21 cellular contexts compared by ENCODE assay signal in genomic region chr5:147176422-147176821, GRCh38. TPM values are rescaled to one million over a fixed set of nuclear protein-coding genes. Genes with fewer than 3 reads are reported as not detected.
"Had no signal": no experiment of that assay in that cellular context is flagged by ENCODE, and none has a peak within 500 bp of the region (broad histone marks: within the 10 kb centered on the region; RNA-seq: fewer than 3 reads in every experiment).

No MANE protein-coding gene starts in this region.

- DNase-seq: activated CD4-positive, alpha-beta T cell treated with anti-CD3 and anti-CD28 coated beads for 4 hours; activated CD4-positive, alpha-beta T cell treated with anti-CD3 and anti-CD28 coated beads, Interleukin-2, amount 50 U/mL, for 48 hours; activated naive CD4-positive, alpha-beta T cell treated with Interleukin-2 at 50 U/mL for 16 hours; activated naive CD8-positive, alpha-beta T cell treated with anti-CD3 and anti-CD28 coated beads for 36 hours; activated T-cell treated with anti-CD3 and anti-CD28 coated beads, Interleukin-2, amount 50 U/mL, for 48 hours; cerebellar nuclear complex; cortex of kidney; endodermal cell; esophagus squamous epithelium; heart right ventricle; islet precursor cell; naive thymus-derived CD4-positive, alpha-beta T cell; occipital lobe; stimulated activated CD4-positive, alpha-beta T cell treated with anti-CD3 and anti-CD28 coated beads, Interleukin-1b, Interleukin-23, amount 100 ng/mL, for 48 hours; substantia nigra; T-helper 1 cell; T-helper 9 cell; thyroid gland; upper lobe of right lung had no signal

- H3K4me1 ChIP-seq: esophagus squamous epithelium, gastroesophageal sphincter, heart right ventricle, thyroid gland, upper lobe of right lung had no signal

- H3K36me3 ChIP-seq: esophagus squamous epithelium, gastroesophageal sphincter, heart right ventricle, thyroid gland, upper lobe of right lung had no signal

- H3K9me3 ChIP-seq: esophagus squamous epithelium, gastroesophageal sphincter, heart right ventricle, thyroid gland, upper lobe of right lung had no signal

- H3K27me3 ChIP-seq: gastroesophageal sphincter, thyroid gland had no signal

- H3K4me3 ChIP-seq: esophagus squamous epithelium, gastroesophageal sphincter, heart right ventricle, lung, thyroid gland, upper lobe of right lung had no signal

- H3K27ac ChIP-seq: esophagus squamous epithelium, gastroesophageal sphincter, heart right ventricle, thyroid gland, upper lobe of right lung had no signal

RNA-seq across cellular contexts. Expression of gene STK32A, which starts 58.4 kb away (rescaled TPM):
- total RNA-seq: activated naive CD8-positive, alpha-beta T cell treated with anti-CD3 and anti-CD28 coated beads for 36 hours; naive thymus-derived CD4-positive, alpha-beta T cell had no signal
- polyA plus RNA-seq: naive thymus-derived CD4-positive, alpha-beta T cell had no signal
